In the genomic region with DNA sequence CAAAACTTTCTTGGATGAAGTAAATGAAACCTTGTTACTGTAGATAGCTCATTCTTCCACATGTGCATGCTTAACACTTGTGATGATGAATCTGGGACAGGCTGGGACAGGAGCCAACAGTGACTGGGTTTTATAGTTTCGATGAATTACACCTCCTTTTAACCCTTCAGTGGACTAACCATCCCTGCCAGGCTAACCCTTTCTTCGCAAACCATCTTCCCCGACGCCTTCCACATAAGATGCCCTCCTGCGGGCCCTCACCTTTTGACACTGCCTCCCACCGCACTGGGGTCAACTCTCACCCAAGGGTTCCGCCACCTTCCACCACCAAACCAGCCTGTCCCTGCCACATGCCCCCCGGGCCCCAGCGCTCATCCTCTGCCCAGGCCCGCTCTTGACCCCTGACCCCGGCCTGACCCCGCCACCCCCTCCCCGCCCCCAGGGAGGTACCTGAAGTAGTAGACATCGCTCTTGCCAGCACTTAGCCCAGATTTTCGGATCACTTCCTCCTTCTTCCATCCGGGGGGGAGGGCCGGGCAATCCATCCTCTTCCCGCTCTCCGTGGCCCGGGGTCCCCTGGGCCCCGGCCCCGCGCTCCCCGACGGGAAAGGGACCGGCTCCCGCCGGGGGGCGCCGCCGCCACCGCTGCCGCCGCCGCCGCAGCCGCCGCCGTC, we compare ENCODE assay signal across 8 cellular contexts. TPM values are rescaled to one million over a fixed set of nuclear protein-coding genes. Genes with fewer than 3 reads are reported as not detected.
DNase-seq lines count a peak whose midpoint lies in the region; ATAC-seq and TF ChIP-seq lines count a peak whose summit lies in the region.

No MANE protein-coding gene starts in this region.

- H3K9ac ChIP-seq in MM.1S (ENCODE audit: low read length): peak overlapping the region; percentile 46
- peak overlapping the region; percentile 70 for H3K9ac ChIP-seq in SU-DHL-6 (ENCODE audit: low read length)

- peak in 1 of 2 donors; percentile 20 for ATAC-seq in right cardiac atrium

- DNase-seq in GM04503 (ENCODE audit: low read depth) (peak; percentile 78), HEK293T (ENCODE audit: extremely low spot score) (peak; percentile 9), MM.1S (peak; percentile 57), amniotic epithelial cell (ENCODE audit: low read depth) (peak; percentile 87), right cardiac atrium (peak; percentile 67 to 73 (median 70)), retinal pigment epithelial cell (ENCODE audit: low read depth) (peak; percentile 68), OCI-M2 (lab: John Stamatoyannopoulos, UW; ENCODE audit: unreplicated experiment) (no peak)

- peaks cover 21% of the 10 kb centered on the region for H3F3A ChIP-seq in MM.1S (ENCODE audit: insufficient read depth, low read length)
- peaks cover 51% of the 10 kb centered on the region for H3F3A ChIP-seq in SU-DHL-6 (ENCODE audit: insufficient read depth)

- no peaks in the 10 kb centered on the region for H4K20me1 ChIP-seq in MM.1S (ENCODE audit: insufficient read depth, low read length)
- 0 out of 2 replicates have a peak, but pooled peaks cover 4% of the 10 kb centered on the region for H4K20me1 ChIP-seq in SU-DHL-6 (ENCODE audit: low read depth, low read length)

- peak overlapping the region; percentile 80 for H3K4me2 ChIP-seq in MM.1S (ENCODE audit: low read depth, low read length)
- H3K4me2 ChIP-seq in SU-DHL-6 (ENCODE audit: low read depth, low read length, poor library complexity, severe bottlenecking): peak overlapping the region; percentile 86

- no peaks in the 10 kb centered on the region for H3K36me3 ChIP-seq in MM.1S (replicated peaks; ENCODE audit: insufficient read depth, low read length)
- no peaks in the 10 kb centered on the region; the same call in 1 of the 2 replicates for H3K36me3 ChIP-seq in SU-DHL-6 (ENCODE audit: low read length)

- WGBS in right cardiac atrium: under 1% methylated on average over 39 of the region's 39 CpGs

- H3K9me3 ChIP-seq in MM.1S (replicated peaks; ENCODE audit: insufficient read depth, low read length): no peaks in the 10 kb centered on the region
- H3K9me3 ChIP-seq in SU-DHL-6 (ENCODE audit: insufficient read depth, low read length): no peaks in the 10 kb centered on the region
- H3K9me3 ChIP-seq in right cardiac atrium (ENCODE audit: control insufficient read depth, low read length): no peaks in the 10 kb centered on the region

- intact Hi-C loops in right cardiac atrium (cut with DNase I): loop anchor here in 2 of 4 donors (5.0 kb wide), 2 partner anchors 44 to 49 kb away; a partner anchor contains a TSS

- CTCF ChIA-PET in HEK293T (lab: Yijun Ruan, JAX): interaction anchor here (1.1 kb wide), 1 partner anchor 47 kb away, joined by 3 read pairs; no protein-coding TSS in a partner anchor

- POLR2A ChIA-PET in HEK293T (lab: Yijun Ruan, JAX): interaction anchor here (1.0 to 1.7 kb wide), 5 partner anchors 9 to 46 kb away, joined by 3 to 9 read pairs (median 3); a partner anchor contains a TSS

- peaks cover 50% of the 10 kb centered on the region for H3K79me2 ChIP-seq in MM.1S (ENCODE audit: low read length)
- H3K79me2 ChIP-seq in SU-DHL-6 (ENCODE audit: insufficient read depth, low read length): peaks cover 52% of the 10 kb centered on the region

- TF ChIP-seq CTCF in MM.1S (IDR thresholded peaks at IDR 0.05; ENCODE audit: low read length) (no peak), SU-DHL-6 (IDR thresholded peaks at IDR 0.05; ENCODE audit: insufficient read depth, low read length, poor library complexity, severe bottlenecking) (no peak), retinal pigment epithelial cell (conservative IDR thresholded peaks at IDR 0.05; ENCODE audit: low read depth, low read length) (no peak)

- H3K4me1 ChIP-seq in MM.1S (ENCODE audit: low read length): peaks cover 27% of the 10 kb centered on the region
- H3K4me1 ChIP-seq in right cardiac atrium (ENCODE audit: control insufficient read depth, insufficient read depth, low read length): no peaks in the 10 kb centered on the region

- H3K27ac ChIP-seq in MM.1S (ENCODE audit: low read length) (peak overlapping the region; percentile 73), SU-DHL-6 (ENCODE audit: low read depth, low read length) (peak overlapping the region; percentile 93), right cardiac atrium (ENCODE audit: low read length) (peak overlapping the region; percentile 68)

- H2AFZ ChIP-seq in MM.1S (ENCODE audit: low read length): no peak overlapping the region
- no peak overlapping the region for H2AFZ ChIP-seq in SU-DHL-6 (ENCODE audit: low read depth, low read length, severe bottlenecking)

- no peaks in the 10 kb centered on the region for H3K27me3 ChIP-seq in MM.1S (replicated peaks; ENCODE audit: insufficient read depth, low read length)
- no peaks in the 10 kb centered on the region for H3K27me3 ChIP-seq in SU-DHL-6 (ENCODE audit: low read length)
- no peaks in the 10 kb centered on the region for H3K27me3 ChIP-seq in right cardiac atrium (ENCODE audit: control insufficient read depth, insufficient read depth)

- H3K9me2 ChIP-seq in MM.1S (replicated peaks; ENCODE audit: insufficient read depth, low read length) (no peaks in the 10 kb centered on the region), SU-DHL-6 (replicated peaks; ENCODE audit: insufficient read depth, low read length) (no peaks in the 10 kb centered on the region)

- H3K4me3 ChIP-seq in MM.1S (ENCODE audit: low read length) (peak overlapping the region; percentile 69), SU-DHL-6 (ENCODE audit: insufficient read depth, low read length, poor library complexity, severe bottlenecking) (peak overlapping the region; percentile 54), right cardiac atrium (ENCODE audit: low read length) (peak overlapping the region; percentile 97), retinal pigment epithelial cell (ENCODE audit: low read length) (peak overlapping the region; percentile 76)

TF ChIP-seq in HEK293T, 16 proteins besides CTCF, POLR2A, EP300 and RAD21:
- TF ChIP-seq CTBP1 (IDR thresholded peaks at IDR 0.05; ENCODE audit: borderline replicate concordance) (no peak), SP1 (IDR thresholded peaks at IDR 0.05) (no peak), ARNT (IDR thresholded peaks at IDR 0.05) (no peak), NFRKB (IDR thresholded peaks at IDR 0.05) (no peak), LEF1 (IDR thresholded peaks at IDR 0.05; ENCODE audit: borderline replicate concordance) (no peak), FOXM1 (IDR thresholded peaks at IDR 0.05; ENCODE audit: borderline replicate concordance) (no peak), TARDBP (IDR thresholded peaks at IDR 0.05) (no peak), HDGF (IDR thresholded peaks at IDR 0.05; ENCODE audit: borderline replicate concordance) (no peak), ZNF384 (IDR thresholded peaks at IDR 0.05) (no peak), BHLHE40 (IDR thresholded peaks at IDR 0.05; ENCODE audit: borderline replicate concordance) (no peak), SUZ12 (IDR thresholded peaks at IDR 0.05) (no peak), FOXA1 (IDR thresholded peaks at IDR 0.05) (no peak), FOXK2 (IDR thresholded peaks at IDR 0.05) (no peak), L3MBTL2 (conservative IDR thresholded peaks at IDR 0.05) (no peak), ELF4 (IDR thresholded peaks at IDR 0.05) (no peak)
- TF ChIP-seq, protein P1, sequence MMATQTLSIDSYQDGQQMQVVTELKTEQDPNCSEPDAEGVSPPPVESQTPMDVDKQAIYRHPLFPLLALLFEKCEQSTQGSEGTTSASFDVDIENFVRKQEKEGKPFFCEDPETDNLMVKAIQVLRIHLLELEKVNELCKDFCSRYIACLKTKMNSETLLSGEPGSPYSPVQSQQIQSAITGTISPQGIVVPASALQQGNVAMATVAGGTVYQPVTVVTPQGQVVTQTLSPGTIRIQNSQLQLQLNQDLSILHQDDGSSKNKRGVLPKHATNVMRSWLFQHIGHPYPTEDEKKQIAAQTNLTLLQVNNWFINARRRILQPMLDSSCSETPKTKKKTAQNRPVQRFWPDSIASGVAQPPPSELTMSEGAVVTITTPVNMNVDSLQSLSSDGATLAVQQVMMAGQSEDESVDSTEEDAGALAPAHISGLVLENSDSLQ (IDR thresholded peaks at IDR 0.05): no peak; the same call in 1 of the 2 replicates

RNA-seq across cellular contexts. Expression of a gene that starts 0.8 kb away (rescaled TPM):
- total RNA-seq in right cardiac atrium: 10 to 100 TPM; 48.8 to 68.2 (median 60.7) TPM
- polyA plus RNA-seq in right cardiac atrium: 27.3 TPM

RNA-seq across cellular contexts. Expression of a gene that starts 45.6 kb away (rescaled TPM):
- 10 to 100 TPM; 21.6 to 30.0 (median 27.4) TPM for total RNA-seq in right cardiac atrium
- 9.8 TPM for polyA plus RNA-seq in right cardiac atrium
